ENCODE assay signal across 20 cellular contexts in the genomic region with DNA sequence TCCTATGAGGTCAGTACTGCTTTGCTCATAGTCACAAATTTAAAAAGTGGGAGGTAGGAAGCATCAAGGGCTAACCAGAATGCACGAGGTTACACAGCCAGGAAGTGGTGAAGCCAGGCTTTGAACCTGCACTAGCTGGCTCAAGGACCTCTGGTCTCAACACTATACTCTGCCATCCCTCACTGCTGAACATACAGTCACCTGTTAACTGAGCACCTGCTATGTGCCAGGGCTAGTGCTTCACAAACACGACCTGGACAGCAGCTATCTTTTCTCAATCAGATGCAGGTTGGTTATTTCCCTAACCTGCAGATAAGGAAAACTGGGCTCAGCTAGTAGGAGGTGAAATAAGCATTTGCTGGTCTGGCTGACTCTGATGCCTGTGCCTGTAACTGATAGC.
"Had no signal": no experiment of that assay in that cellular context is flagged by ENCODE, and none has a peak within 500 bp of the region (broad histone marks: within the 10 kb centered on the region; RNA-seq: fewer than 3 reads in every experiment).

No MANE protein-coding gene starts in this region.

- DNase-seq: IMR-90, Karpas-422, KG1, MG63, NCI-H1092 treated with DMSO at 0.1 percent for 48 hours, NCI-H1436, NCI-H187, NCI-H2029, NCI-H2081 treated with DMSO at 0.1 percent for 48 hours, NCI-H2171, NCI-H226, NCI-H446, NCI-H510A, NCI-H524 treated with DMSO at 0.1 percent for 48 hours, NCI-H69, NCI-H774, SHP77 treated with DMSO at 0.1 percent for 48 hours, SJCRH30 had no signal

- ATAC-seq: Right ventricle myocardium inferior, SK-N-SH treated with all-trans-retinoic acid at 6 μM for 48 hours had no signal

- H3K4me1 ChIP-seq: SJCRH30 had no signal

- H3K9me3 ChIP-seq: MG63, SJCRH30 had no signal

- H3K27me3 ChIP-seq: MG63 had no signal

- H3K27ac ChIP-seq: SJCRH30 had no signal

- H3K4me3 ChIP-seq: MG63, SJCRH30 had no signal

- H3K36me3 ChIP-seq: MG63, SJCRH30 had no signal
